Comparison of ENCODE assay signal across 27 cellular contexts in genomic region chr1:70847013-70847412, GRCh38.
"Had no signal": no experiment of that assay in that cellular context is flagged by ENCODE, and none has a peak within 500 bp of the region (broad histone marks: within the 10 kb centered on the region; RNA-seq: fewer than 3 reads in every experiment).

No MANE protein-coding gene starts in this region.

- H3K4me1 ChIP-seq: body of pancreas, gastrocnemius medialis, parathyroid adenoma, psoas muscle, right atrium auricular region, suprapubic skin, upper lobe of right lung had no signal

- DNase-seq: activated CD4-positive, alpha-beta T cell treated with anti-CD3 and anti-CD28 coated beads for 36 hours; activated CD4-positive, CD25-positive, alpha-beta regulatory T cell; activated CD8-positive, alpha-beta memory T cell treated with anti-CD3 and anti-CD28 coated beads, Interleukin-2, amount 10 ng/mL, durations not matched to agents 7 days and 5 days; activated CD8-positive, alpha-beta T cell treated with anti-CD3 and anti-CD28 coated beads, Interleukin-2, amount 10 ng/mL, durations not matched to agents 7 days and 5 days; activated naive CD4-positive, alpha-beta T cell treated with Interleukin-2 at 50 U/mL for 16 hours; activated T-cell treated with anti-CD3 and anti-CD28 coated beads, Interleukin-2, amount 50 U/mL, for 72 hours; anterior cingulate cortex; body of pancreas; dorsolateral prefrontal cortex; effector memory CD8-positive, alpha-beta T cell; erythroblast; gastrocnemius medialis; glutamatergic neuron; midbrain; naive thymus-derived CD8-positive, alpha-beta T cell; occipital lobe; psoas muscle; stimulated activated CD4-positive, alpha-beta T cell treated with anti-CD3 and anti-CD28 coated beads, Interleukin-15, amount 100 ng/mL, for 24 hours; stimulated activated CD4-positive, alpha-beta T cell treated with anti-CD3 and anti-CD28 coated beads, Interleukin-2, amount 100 ng/mL, for 24 hours; stimulated activated naive B cell treated with anti-CD40 and anti-IgM and Interleukin-4, amounts not matched to agents 10 μg/mL and 1 μg/mL and 100 μg/mL, for 72 hours; T-helper 1 cell; tibial artery; upper lobe of right lung had no signal

- H3K27me3 ChIP-seq: body of pancreas, gastrocnemius medialis, right atrium auricular region, suprapubic skin, tibial artery, upper lobe of right lung had no signal

- H3K36me3 ChIP-seq: gastrocnemius medialis, right atrium auricular region, suprapubic skin, tibial artery, upper lobe of right lung had no signal

- H3K4me3 ChIP-seq: body of pancreas, coronary artery, dorsolateral prefrontal cortex, gastrocnemius medialis, psoas muscle, right atrium auricular region, suprapubic skin, tibial artery, upper lobe of right lung had no signal

- H2AFZ ChIP-seq: parathyroid adenoma had no signal

- H3K9me3 ChIP-seq: body of pancreas, gastrocnemius medialis, psoas muscle, right atrium auricular region, suprapubic skin, tibial artery, upper lobe of right lung had no signal

- H3K27ac ChIP-seq: body of pancreas, coronary artery, dorsolateral prefrontal cortex, gastrocnemius medialis, parathyroid adenoma, psoas muscle, right atrium auricular region, suprapubic skin, tibial artery, upper lobe of right lung had no signal

- H3K79me2 ChIP-seq: parathyroid adenoma had no signal

- ATAC-seq: activated CD4-positive, alpha-beta T cell treated with anti-CD3 and anti-CD28 coated beads for 36 hours; activated CD8-positive, alpha-beta memory T cell treated with anti-CD3 and anti-CD28 coated beads, Interleukin-2, amount 10 ng/mL, durations not matched to agents 7 days and 5 days; activated CD8-positive, alpha-beta T cell treated with anti-CD3 and anti-CD28 coated beads, Interleukin-2, amount 10 ng/mL, durations not matched to agents 7 days and 5 days; activated T-cell treated with anti-CD3 and anti-CD28 coated beads, Interleukin-2, amount 50 U/mL, for 72 hours; body of pancreas; effector memory CD8-positive, alpha-beta T cell; gastrocnemius medialis; naive thymus-derived CD8-positive, alpha-beta T cell; psoas muscle; stimulated activated naive B cell treated with anti-CD40 and anti-IgM and Interleukin-4, amounts not matched to agents 10 μg/mL and 1 μg/mL and 100 μg/mL, for 72 hours; upper lobe of right lung had no signal

- H3K9ac ChIP-seq: parathyroid adenoma had no signal
